In genomic region chr12:8943565-8944186, GRCh38 we compare ENCODE assay signal across 20 cellular contexts. TPM values are rescaled to one million over a fixed set of nuclear protein-coding genes. Genes with fewer than 3 reads are reported as not detected.
DNase-seq lines count a peak whose midpoint lies in the region; ATAC-seq, FAIRE-seq and TF ChIP-seq lines count a peak whose summit lies in the region.
"Had no signal": no experiment of that assay in that cellular context is flagged by ENCODE, and none has a peak within 500 bp of the region (broad histone marks: within the 10 kb centered on the region; RNA-seq: fewer than 3 reads in every experiment).

No MANE protein-coding gene starts in this region.

- H2AFZ ChIP-seq in Karpas-422 (ENCODE audit: low read length) (no peak overlapping the region), H1 (ENCODE audit: low read length) (no peak overlapping the region)

- H3K9ac ChIP-seq in Karpas-422 (ENCODE audit: low read length): no peak overlapping the region
- peak overlapping the region in 1 of 4 experiments; percentile 48; a peak in 2 of 7 replicates for H3K9ac ChIP-seq in H1 (replicated peaks in 1 of 4; ENCODE audit: extremely low read depth in 1 of 4, low read depth in 3 of 4, low read length in 3 of 4)

- no peaks in the 10 kb centered on the region for H3K27me3 Mint-ChIP-seq in activated CD8-positive, alpha-beta T cell treated with anti-CD3 and anti-CD28 coated beads for 36 hours
- H3K27me3 Mint-ChIP-seq in activated CD8-positive, alpha-beta T cell treated with anti-CD3 and anti-CD28 coated beads, Interleukin-2, amount 10 ng/mL, durations not matched to agents 7 days and 5 days (ENCODE audit: low read depth): no peaks in the 10 kb centered on the region
- no peaks in the 10 kb centered on the region for H3K27me3 Mint-ChIP-seq in CD4-positive, alpha-beta T cell

- ATAC-seq in activated CD8-positive, alpha-beta T cell treated with anti-CD3 and anti-CD28 coated beads for 36 hours: no peak
- ATAC-seq in activated CD8-positive, alpha-beta T cell treated with anti-CD3 and anti-CD28 coated beads, Interleukin-2, amount 10 ng/mL, durations not matched to agents 7 days and 5 days: no peak
- no peak for ATAC-seq in CD4-positive, alpha-beta T cell (ENCODE audit: poor library complexity)
- no peak for ATAC-seq in left lung
- no peak for ATAC-seq in HG02642 (IDR thresholded peaks at IDR 0.05; ENCODE audit: poor library complexity, unreplicated experiment)
- ATAC-seq: Right ventricle myocardium inferior had no signal

- H3K9me2 ChIP-seq in Karpas-422 (replicated peaks; ENCODE audit: insufficient read depth, low read length): no peaks in the 10 kb centered on the region

- H2AK5ac ChIP-seq in H1 (ENCODE audit: low read depth, low read length): no peak overlapping the region

- intact Hi-C loops in activated CD8-positive, alpha-beta T cell treated with anti-CD3 and anti-CD28 coated beads for 36 hours (cut with micrococcal nuclease): no loop called here
- intact Hi-C loops in CD4-positive, alpha-beta T cell (cut with DNase I, micrococcal nuclease): no loop called here
- intact Hi-C loops in left lung (cut with DNase I): no loop called here

- no peak for TF ChIP-seq RAD21 in H1 (IDR thresholded peaks at IDR 0.05 in 1 of 2, conservative IDR thresholded peaks at IDR 0.05 in 1 of 2; ENCODE audit: low read depth in 2 of 2, low read length in 2 of 2)

- H2BK5ac ChIP-seq in H1 (ENCODE audit: low read depth, low read length): peak overlapping the region; percentile 26; the same call in 1 of the 2 replicates

- no peak overlapping the region for H3K23ac ChIP-seq in H1 (ENCODE audit: insufficient read length)

- no peak for TF ChIP-seq CTCF in activated CD8-positive, alpha-beta T cell treated with anti-CD3 and anti-CD28 coated beads for 36 hours (IDR thresholded peaks at IDR 0.05)
- TF ChIP-seq CTCF in CD4-positive, alpha-beta T cell (IDR thresholded peaks at IDR 0.05): no peak
- TF ChIP-seq CTCF in H1 (IDR thresholded peaks at IDR 0.05; ENCODE audit: control extremely low read depth in 1 of 3, insufficient read depth in 1 of 3, low read depth in 1 of 3, low read length in 3 of 3) (no peak), left lung (IDR thresholded peaks at IDR 0.05) (no peak)

- H3K4me1 ChIP-seq in Karpas-422 (ENCODE audit: low read length) (peaks cover 20% of the 10 kb centered on the region), H1 (replicated peaks in 1 of 4; ENCODE audit: control insufficient read depth in 3 of 4, insufficient read depth in 4 of 4, low read length in 3 of 4) (no peaks in the 10 kb centered on the region; a peak in 2 of 7 replicates), left lung (peaks cover 6 to 23% of the 10 kb centered on the region in 2 donors)
- H3K4me1 ChIP-seq: BE2C had no signal

- peaks cover 57% of the 10 kb centered on the region; the same call in 1 of the 2 replicates for H3K36me3 ChIP-seq in Karpas-422 (ENCODE audit: insufficient read depth, low read length)
- H3K36me3 ChIP-seq in H1 (ENCODE audit: control insufficient read depth in 2 of 4, insufficient read depth in 4 of 4, low read length in 3 of 4): peaks cover 26 to 52% (median 44%) of the 10 kb centered on the region in 4 experiments
- peaks cover 0 to 63% of the 10 kb centered on the region in 2 donors for H3K36me3 ChIP-seq in left lung

- no peak for TF ChIP-seq EP300 in H1 (IDR thresholded peaks at IDR 0.05; ENCODE audit: borderline replicate concordance in 1 of 2, low read depth in 2 of 2, low read length in 2 of 2)

- TF ChIP-seq POLR2A in H1 (IDR thresholded peaks at IDR 0.05; ENCODE audit: control extremely low read depth in 1 of 2, low read depth in 2 of 2, low read length in 2 of 2): no peak; a peak in 1 of 3 replicates

- peaks cover 9% of the 10 kb centered on the region for H3K79me1 ChIP-seq in H1 (ENCODE audit: low read depth, low read length)

- CTCF ChIA-PET in activated CD8-positive, alpha-beta T cell treated with anti-CD3 and anti-CD28 coated beads for 36 hours (lab: Charles Lee): interaction anchor here (1.0 to 11.1 kb wide), 5 partner anchors 54 to 120 kb away, joined by 3 to 173 read pairs (median 24); no protein-coding TSS in a partner anchor
- CTCF ChIA-PET in activated CD8-positive, alpha-beta T cell treated with anti-CD3 and anti-CD28 coated beads, Interleukin-2, amount 10 ng/mL, durations not matched to agents 7 days and 5 days (lab: Charles Lee): interaction anchor here (1.5 to 3.3 kb wide), 2 partner anchors 10 to 105 kb away, joined by 4 to 28 read pairs; no protein-coding TSS in a partner anchor
- CTCF ChIA-PET in CD4-positive, alpha-beta T cell (lab: Charles Lee): interaction anchor here (1.7 kb wide), 1 partner anchor 53 kb away, joined by 4 read pairs; no protein-coding TSS in a partner anchor
- CTCF ChIA-PET in H1 (lab: Charles Lee; ENCODE audit: partially characterized antibody): interaction anchor here (0.6 to 12.2 kb wide), 3 partner anchors 91 to 399 kb away, joined by 3 to 119 read pairs (median 3); no protein-coding TSS in a partner anchor

- H3K79me2 ChIP-seq in Karpas-422 (ENCODE audit: low read length) (peaks cover 41% of the 10 kb centered on the region), H1 (ENCODE audit: control insufficient read depth in 1 of 2, insufficient read depth in 2 of 2, low read length in 2 of 2) (peaks cover 1 to 36% of the 10 kb centered on the region in 2 experiments)

- peaks cover 49% of the 10 kb centered on the region for H3K36me3 Mint-ChIP-seq in activated CD8-positive, alpha-beta T cell treated with anti-CD3 and anti-CD28 coated beads for 36 hours (ENCODE audit: low read depth)
- peaks cover 58% of the 10 kb centered on the region for H3K36me3 Mint-ChIP-seq in activated CD8-positive, alpha-beta T cell treated with anti-CD3 and anti-CD28 coated beads, Interleukin-2, amount 10 ng/mL, durations not matched to agents 7 days and 5 days (ENCODE audit: low read depth)
- H3K36me3 Mint-ChIP-seq in CD4-positive, alpha-beta T cell (ENCODE audit: low read depth): peaks cover 71% of the 10 kb centered on the region

- no peak overlapping the region for H4K91ac ChIP-seq in H1 (replicated peaks; ENCODE audit: insufficient read length, low read length)

- no peak overlapping the region for H3K14ac ChIP-seq in H1 (ENCODE audit: insufficient read length)

- H3K27ac Mint-ChIP-seq in activated CD8-positive, alpha-beta T cell treated with anti-CD3 and anti-CD28 coated beads for 36 hours: peak overlapping the region; percentile 60
- no peak overlapping the region for H3K27ac Mint-ChIP-seq in activated CD8-positive, alpha-beta T cell treated with anti-CD3 and anti-CD28 coated beads, Interleukin-2, amount 10 ng/mL, durations not matched to agents 7 days and 5 days
- peak overlapping the region; percentile 27 for H3K27ac Mint-ChIP-seq in CD4-positive, alpha-beta T cell

- no peak for FAIRE-seq in H1 (lab: Jason Lieb, UNC)
- FAIRE-seq: RCC 7860 had no signal

- H3K4me1 Mint-ChIP-seq in activated CD8-positive, alpha-beta T cell treated with anti-CD3 and anti-CD28 coated beads for 36 hours (ENCODE audit: low read depth): peaks cover 24% of the 10 kb centered on the region
- peaks cover 21% of the 10 kb centered on the region for H3K4me1 Mint-ChIP-seq in activated CD8-positive, alpha-beta T cell treated with anti-CD3 and anti-CD28 coated beads, Interleukin-2, amount 10 ng/mL, durations not matched to agents 7 days and 5 days (ENCODE audit: low read depth)
- peaks cover 28% of the 10 kb centered on the region for H3K4me1 Mint-ChIP-seq in CD4-positive, alpha-beta T cell (ENCODE audit: low read depth)

- H2BK15ac ChIP-seq in H1 (ENCODE audit: low read length): no peak overlapping the region

- H3K4ac ChIP-seq in H1 (replicated peaks; ENCODE audit: insufficient read length, low read depth, low read length): no peak overlapping the region

- H2BK12ac ChIP-seq in H1 (ENCODE audit: low read depth, low read length): no peak overlapping the region

- 89% methylated on average over 10 of the region's 10 CpGs; no CpG with 5 or more reads in 1 of the 2 experiments for WGBS in H1 (ENCODE audit: extremely low coverage in 1 of 2, insufficient coverage in 1 of 2, insufficient read length in 1 of 2, insufficient replicate concordance in 2 of 2, low coverage in 1 of 2, low lambda C conversion rate in 2 of 2, missing lambda C conversion rate in 1 of 2), 2 experiments

- no peaks in the 10 kb centered on the region for H3K9me3 ChIP-seq in CD4-positive, alpha-beta T cell (ENCODE audit: control insufficient read depth, low read length)
- H3K9me3 ChIP-seq in Karpas-422 (ENCODE audit: low read length): no peaks in the 10 kb centered on the region
- no peaks in the 10 kb centered on the region for H3K9me3 ChIP-seq in H1 (ENCODE audit: insufficient read depth in 2 of 2, low read depth in 1 of 2, low read length in 1 of 2)
- no peaks in the 10 kb centered on the region for H3K9me3 ChIP-seq in left lung
- H3K9me3 ChIP-seq: BE2C had no signal

- no peak overlapping the region for H3K4me3 Mint-ChIP-seq in activated CD8-positive, alpha-beta T cell treated with anti-CD3 and anti-CD28 coated beads for 36 hours
- no peak overlapping the region for H3K4me3 Mint-ChIP-seq in activated CD8-positive, alpha-beta T cell treated with anti-CD3 and anti-CD28 coated beads, Interleukin-2, amount 10 ng/mL, durations not matched to agents 7 days and 5 days
- no peak overlapping the region for H3K4me3 Mint-ChIP-seq in CD4-positive, alpha-beta T cell

- no peaks in the 10 kb centered on the region for H3K27me3 ChIP-seq in CD4-positive, alpha-beta T cell (ENCODE audit: control insufficient read depth, insufficient read depth, low read length)
- H3K27me3 ChIP-seq in Karpas-422 (ENCODE audit: low read length): no peaks in the 10 kb centered on the region
- no peaks in the 10 kb centered on the region for H3K27me3 ChIP-seq in H1 (replicated peaks in 1 of 4; ENCODE audit: control insufficient read depth in 3 of 4, extremely low read depth in 1 of 4, insufficient read depth in 3 of 4, low read length in 3 of 4)
- H3K27me3 ChIP-seq in left lung: no peaks in the 10 kb centered on the region
- H3K27me3 ChIP-seq: BE2C had no signal

- POLR2A ChIA-PET in activated CD8-positive, alpha-beta T cell treated with anti-CD3 and anti-CD28 coated beads for 36 hours (lab: Charles Lee): interaction anchor here (0.7 kb wide), 1 partner anchor 89 kb away, joined by 3 read pairs; no protein-coding TSS in a partner anchor
- POLR2A ChIA-PET in activated CD8-positive, alpha-beta T cell treated with anti-CD3 and anti-CD28 coated beads, Interleukin-2, amount 10 ng/mL, durations not matched to agents 7 days and 5 days (lab: Charles Lee): interaction anchor here (0.6 kb wide), 1 partner anchor 29 kb away, joined by 4 read pairs; the partner anchor contains the start of gene PHC1
- POLR2A ChIA-PET in CD4-positive, alpha-beta T cell (lab: Charles Lee): no interaction called here
- POLR2A ChIA-PET in H1 (lab: Charles Lee; ENCODE audit: partially characterized antibody): interaction anchor here (1.0 to 11.5 kb wide), 8 partner anchors 9 to 122 kb away, joined by 3 to 311 read pairs (median 6); partner anchors contain the start of gene PHC1

- H4K5ac ChIP-seq in H1 (ENCODE audit: insufficient read length, low read depth, low read length): no peak overlapping the region

- no peak overlapping the region for H3K4me2 ChIP-seq in Karpas-422 (ENCODE audit: low read depth, low read length, poor library complexity, severe bottlenecking)
- H3K4me2 ChIP-seq in H1 (ENCODE audit: insufficient read depth in 1 of 2, low read depth in 2 of 2, low read length in 2 of 2): no peak overlapping the region

- H4K20me1 ChIP-seq in Karpas-422 (ENCODE audit: insufficient read depth, low read depth, low read length): peaks cover 37% of the 10 kb centered on the region
- H4K20me1 ChIP-seq in H1 (replicated peaks in 1 of 2; ENCODE audit: control insufficient read depth in 1 of 2, insufficient read depth in 2 of 2, low read length in 2 of 2): peaks cover 11 to 15% of the 10 kb centered on the region in 2 experiments

- DNase-seq in activated CD8-positive, alpha-beta T cell treated with anti-CD3 and anti-CD28 coated beads for 36 hours: no peak
- no peak for DNase-seq in activated CD8-positive, alpha-beta T cell treated with anti-CD3 and anti-CD28 coated beads, Interleukin-2, amount 10 ng/mL, durations not matched to agents 7 days and 5 days
- DNase-seq in CD4-positive, alpha-beta T cell: no peak
- DNase-seq in Karpas-422 (peak; percentile 30), H1 (ENCODE audit: low read depth in 1 of 2, low spot score in 2 of 2) (no peak), Kasumi-1 (lab: John Stamatoyannopoulos, UW) (no peak), left lung (no peak)
- DNase-seq: BE2C; DMS79 treated with DMSO at 0.1 percent for 48 hours; H7; NCI-H1105; NCI-H2081; NCI-H2171 treated with DMSO at 0.1 percent for 48 hours; NCI-H446 treated with DMSO at 0.1 percent for 48 hours; NK-92 treated with Interleukin-12 subunit alpha and Interleukin-12 subunit beta, amount 100 ng/mL, for 24 hours had no signal

- no peak overlapping the region for H3K18ac ChIP-seq in H1 (ENCODE audit: extremely low read depth, low read length)

- no peak overlapping the region for H3K27ac ChIP-seq in CD4-positive, alpha-beta T cell (ENCODE audit: low read depth, low read length)
- H3K27ac ChIP-seq in Karpas-422 (ENCODE audit: low read length) (no peak overlapping the region), H1 (ENCODE audit: low read depth, low read length) (no peak overlapping the region), left lung (no peak overlapping the region)

- no peak overlapping the region for H2BK120ac ChIP-seq in H1 (replicated peaks; ENCODE audit: low read depth, low read length)

- H2BK20ac ChIP-seq in H1 (ENCODE audit: low read length): no peak overlapping the region

- H4K8ac ChIP-seq in H1 (ENCODE audit: extremely low read depth, insufficient read depth, low read length): no peak overlapping the region

- H3K4me3 ChIP-seq in Karpas-422 (ENCODE audit: low read length): no peak overlapping the region
- H3K4me3 ChIP-seq in H1 (ENCODE audit: extremely low read depth in 1 of 4, insufficient read depth in 2 of 4, low read depth in 3 of 4, low read length in 4 of 4): no peak overlapping the region
- no peak overlapping the region for H3K4me3 ChIP-seq in left lung

- no peak overlapping the region for H3K56ac ChIP-seq in H1 (replicated peaks; ENCODE audit: insufficient read length, low read depth, low read length)

- H3K23me2 ChIP-seq in H1 (ENCODE audit: low read depth, low read length): no peaks in the 10 kb centered on the region

- H3K9me3 Mint-ChIP-seq in activated CD8-positive, alpha-beta T cell treated with anti-CD3 and anti-CD28 coated beads for 36 hours: no peaks in the 10 kb centered on the region
- H3K9me3 Mint-ChIP-seq in activated CD8-positive, alpha-beta T cell treated with anti-CD3 and anti-CD28 coated beads, Interleukin-2, amount 10 ng/mL, durations not matched to agents 7 days and 5 days (ENCODE audit: insufficient read depth): no peaks in the 10 kb centered on the region
- H3K9me3 Mint-ChIP-seq in CD4-positive, alpha-beta T cell: no peaks in the 10 kb centered on the region

RNA-seq across cellular contexts. Expression of gene M6PR, which starts 5.8 kb away (rescaled TPM):
- total RNA-seq in activated CD8-positive, alpha-beta T cell treated with anti-CD3 and anti-CD28 coated beads for 36 hours: 100 to 1,000 TPM; 199 to 206 TPM
- 100 to 1,000 TPM; 170 to 201 TPM for total RNA-seq in activated CD8-positive, alpha-beta T cell treated with anti-CD3 and anti-CD28 coated beads, Interleukin-2, amount 10 ng/mL, durations not matched to agents 7 days and 5 days
- 10 to 100 TPM; 53.4 to 55.8 TPM for total RNA-seq in CD4-positive, alpha-beta T cell
- 271 and 300 TPM in 2 replicates for total RNA-seq in Karpas-422 (2014; rRNA removed; shearing (Covaris generic); ENCODE audit: low replicate concordance)
- total RNA-seq in H1 (2021; fragmentation: NEBNext Ultra II Directional; extraction: Animal tissue kit (Norgen Biotek cat#: 25700)): 106 and 115 TPM in 2 replicates
- 122 and 123 TPM in 2 replicates for polyA plus RNA-seq in H1 (2011; rRNA removed)
- 89.1 TPM for polyA plus RNA-seq in H1 (2011; cell fraction: cytosol; rRNA removed)
- polyA plus RNA-seq in H1 (2011; cell fraction: nucleus; rRNA removed): 78.4 TPM
- 141 to 194 TPM (median 160 TPM) in 4 replicates for polyA plus RNA-seq in H1 (2012, experiment 1 of 2)
- polyA plus RNA-seq in H1 (2012, experiment 2 of 2): 69.2 TPM
- 128 TPM for polyA plus RNA-seq in H1 (2013, experiment 1 of 2)
- 150 TPM for polyA plus RNA-seq in H1 (2013, experiment 2 of 2)
- 223 and 232 TPM in 2 replicates for polyA minus RNA-seq in H1 (2011; rRNA and poly(A)+ RNA removed)
- polyA minus RNA-seq in H1 (2011; cell fraction: cytosol; rRNA and poly(A)+ RNA removed): 85.8 TPM
- polyA minus RNA-seq in H1 (2011; cell fraction: nucleus; rRNA and poly(A)+ RNA removed): 65.6 TPM
- total RNA-seq in left lung: 100 to 1,000 TPM; 152 to 243 TPM

RNA-seq across cellular contexts. Expression of gene PHC1, which starts 29.4 kb away (rescaled TPM):
- total RNA-seq in activated CD8-positive, alpha-beta T cell treated with anti-CD3 and anti-CD28 coated beads for 36 hours: 10 to 100 TPM; 20.3 to 21.6 TPM
- total RNA-seq in activated CD8-positive, alpha-beta T cell treated with anti-CD3 and anti-CD28 coated beads, Interleukin-2, amount 10 ng/mL, durations not matched to agents 7 days and 5 days: 10 to 100 TPM; 12.3 to 12.9 TPM
- total RNA-seq in CD4-positive, alpha-beta T cell: 10 to 100 TPM; 46.6 to 47.2 TPM
- total RNA-seq in Karpas-422 (2014; rRNA removed; shearing (Covaris generic); ENCODE audit: low replicate concordance): 26.2 and 84.0 TPM in 2 replicates
- total RNA-seq in H1 (2021; fragmentation: NEBNext Ultra II Directional; extraction: Animal tissue kit (Norgen Biotek cat#: 25700)): 895 and 934 TPM in 2 replicates
- polyA plus RNA-seq in H1 (2011; rRNA removed): 1,655 and 1,966 TPM in 2 replicates
- 1,167 TPM for polyA plus RNA-seq in H1 (2011; cell fraction: cytosol; rRNA removed)
- 4,031 TPM for polyA plus RNA-seq in H1 (2011; cell fraction: nucleus; rRNA removed)
- polyA plus RNA-seq in H1 (2012, experiment 1 of 2): 523 to 757 TPM (median 649 TPM) in 4 replicates
- 232 TPM for polyA plus RNA-seq in H1 (2012, experiment 2 of 2)
- 1,106 TPM for polyA plus RNA-seq in H1 (2013, experiment 1 of 2)
- 1,034 TPM for polyA plus RNA-seq in H1 (2013, experiment 2 of 2)
- 658 and 938 TPM in 2 replicates for polyA minus RNA-seq in H1 (2011; rRNA and poly(A)+ RNA removed)
- polyA minus RNA-seq in H1 (2011; cell fraction: cytosol; rRNA and poly(A)+ RNA removed): 651 TPM
- polyA minus RNA-seq in H1 (2011; cell fraction: nucleus; rRNA and poly(A)+ RNA removed): 450 TPM
- total RNA-seq in left lung: 10 to 100 TPM; 30.1 to 34.1 TPM

RNA-seq across cellular contexts. Expression of gene KLRG1, which starts 45.7 kb away (rescaled TPM):
- total RNA-seq in activated CD8-positive, alpha-beta T cell treated with anti-CD3 and anti-CD28 coated beads for 36 hours: 10 to 100 TPM in 1 of 2 experiments, 1 to 10 TPM in 1; 6.6 to 10.1 TPM
- 1 to 10 TPM; 4.3 to 4.6 TPM for total RNA-seq in activated CD8-positive, alpha-beta T cell treated with anti-CD3 and anti-CD28 coated beads, Interleukin-2, amount 10 ng/mL, durations not matched to agents 7 days and 5 days
- total RNA-seq in CD4-positive, alpha-beta T cell: 10 to 100 TPM in 1 of 2 experiments, 1 to 10 TPM in 1; 8.4 to 10.5 TPM
- 9.1 and 34.7 TPM in 2 replicates for total RNA-seq in Karpas-422 (2014; rRNA removed; shearing (Covaris generic); ENCODE audit: low replicate concordance)
- 7.9 and 9.1 TPM in 2 replicates for total RNA-seq in H1 (2021; fragmentation: NEBNext Ultra II Directional; extraction: Animal tissue kit (Norgen Biotek cat#: 25700))
- 7.0 and 12.8 TPM in 2 replicates for polyA plus RNA-seq in H1 (2011; rRNA removed)
- 10.4 TPM for polyA plus RNA-seq in H1 (2011; cell fraction: cytosol; rRNA removed)
- polyA plus RNA-seq in H1 (2011; cell fraction: nucleus; rRNA removed): 10.9 TPM
- polyA plus RNA-seq in H1 (2012, experiment 1 of 2): 4.3 to 9.2 TPM (median 6.0 TPM) in 4 replicates
- polyA plus RNA-seq in H1 (2012, experiment 2 of 2): 2.8 TPM
- 6.2 TPM for polyA plus RNA-seq in H1 (2013, experiment 1 of 2)
- polyA plus RNA-seq in H1 (2013, experiment 2 of 2): 6.7 TPM
- 20.6 and 21.4 TPM in 2 replicates for polyA minus RNA-seq in H1 (2011; rRNA and poly(A)+ RNA removed)
- 15.0 TPM for polyA minus RNA-seq in H1 (2011; cell fraction: cytosol; rRNA and poly(A)+ RNA removed)
- polyA minus RNA-seq in H1 (2011; cell fraction: nucleus; rRNA and poly(A)+ RNA removed): 38.9 TPM
- total RNA-seq in left lung: 1 to 10 TPM; 2.0 to 3.0 TPM
- total RNA-seq: A172, HT-29 had no signal

Comparison
In these comparisons a context has a peak if more than half of its experiments do, and no peak if none do; other contexts are left out.
1. RNA of gene PHC1, which starts 29.4 kb away (total RNA-seq): 895 to 934 TPM in H1; 46.6 to 47.2 TPM in CD4-positive, alpha-beta T cell, 30.1 to 34.1 TPM in left lung, 26.2 to 84.0 TPM in Karpas-422, 20.3 to 21.6 TPM in activated CD8-positive, alpha-beta T cell treated with anti-CD3 and anti-CD28 coated beads for 36 hours and 12.3 to 12.9 TPM in activated CD8-positive, alpha-beta T cell treated with anti-CD3 and anti-CD28 coated beads, Interleukin-2, amount 10 ng/mL, durations not matched to agents 7 days and 5 days; every median in the first group is over 10 times any median in the second.